20 cellular contexts compared by ENCODE assay signal in genomic region chr12:131747276-131747675, GRCh38. TPM values are rescaled to one million over a fixed set of nuclear protein-coding genes. Genes with fewer than 3 reads are reported as not detected.
DNase-seq lines count a peak whose midpoint lies in the region; ATAC-seq and TF ChIP-seq lines count a peak whose summit lies in the region.
"Had no signal": no experiment of that assay in that cellular context is flagged by ENCODE, and none has a peak within 500 bp of the region (broad histone marks: within the 10 kb centered on the region; RNA-seq: fewer than 3 reads in every experiment).

No MANE protein-coding gene starts in this region.

- TF ChIP-seq CTCF in MCF 10A (IDR thresholded peaks at IDR 0.05; ENCODE audit: unreplicated experiment) (no peak), breast epithelium (IDR thresholded peaks at IDR 0.05) (no peak)

- H3K36me3 ChIP-seq in breast epithelium, result no peaks in the 10 kb centered on the region

- no peaks in the 10 kb centered on the region for H3K4me1 ChIP-seq in breast epithelium
- H3K4me1 ChIP-seq: A549, Caco-2 had no signal

- DNase-seq in MCF 10A (ENCODE audit: unreplicated experiment), result no peak
- no peak for DNase-seq in breast epithelium (ENCODE audit: low spot score in 2 of 2)
- DNase-seq in activated naive CD8-positive, alpha-beta T cell treated with anti-CD3 and anti-CD28 coated beads, Interleukin-2, amount 50 U/mL, for 24 hours, result no peak
- peak; percentile 28 for DNase-seq in left lobe of liver (ENCODE audit: low spot score)
- no peak for DNase-seq in stimulated activated effector memory CD8-positive, alpha-beta T cell treated with anti-CD3 and anti-CD28 coated beads, Interleukin-12 subunit alpha, Interleukin-12 subunit beta, amount 100 ng/mL, for 72 hours (ENCODE audit: low spot score in 2 of 2)
- DNase-seq in DMS153 (lab: John Stamatoyannopoulos, UW), result no peak
- no peak for DNase-seq in DMS79 treated with DMSO at 0.1 percent for 48 hours (lab: John Stamatoyannopoulos, UW)
- DNase-seq: Caco-2; DMS79; GF-D8; GOT3; HFFc6; KG1; NCI-H1092 treated with DMSO at 0.1 percent for 48 hours; NCI-H1694 treated with DMSO at 0.1 percent for 48 hours; NCI-H69; NK-92 treated with Interleukin-12 subunit alpha and Interleukin-12 subunit beta, amount 100 ng/mL, for 24 hours; PC-3 had no signal

- POLR2A ChIA-PET in MCF 10A (lab: Yijun Ruan, JAX), result interaction anchor here (0.9 kb wide), 1 partner anchor 10 kb away, joined by 4 read pairs; no protein-coding TSS in a partner anchor

- no peaks in the 10 kb centered on the region for H3K9me3 ChIP-seq in breast epithelium

- H3K27me3 ChIP-seq in breast epithelium, result no peaks in the 10 kb centered on the region

- H3K27ac ChIP-seq in breast epithelium, result no peak overlapping the region
- H3K27ac ChIP-seq: A549 had no signal

- intact Hi-C loops in MCF 10A (cut with micrococcal nuclease), result no loop called here
- intact Hi-C loops in breast epithelium (cut with DNase I; ENCODE audit: low total_unique reads), result no loop called here

- no peak overlapping the region for H3K4me3 Mint-ChIP-seq in MCF 10A (ENCODE audit: unreplicated experiment)
- no peak overlapping the region for H3K4me3 Mint-ChIP-seq in activated naive CD8-positive, alpha-beta T cell treated with anti-CD3 and anti-CD28 coated beads, Interleukin-2, amount 50 U/mL, for 24 hours
- no peak overlapping the region for H3K4me3 Mint-ChIP-seq in stimulated activated effector memory CD8-positive, alpha-beta T cell treated with anti-CD3 and anti-CD28 coated beads, Interleukin-12 subunit alpha, Interleukin-12 subunit beta, amount 100 ng/mL, for 72 hours
- H3K4me3 Mint-ChIP-seq: HFFc6 had no signal

- BruUV-seq in MCF 10A (replicated peaks; lab: Mats Ljungman, UMichigan), result no TSS peak

- peak; percentile 20 for ATAC-seq in activated naive CD8-positive, alpha-beta T cell treated with anti-CD3 and anti-CD28 coated beads, Interleukin-2, amount 50 U/mL, for 24 hours
- no peak for ATAC-seq in left lobe of liver
- ATAC-seq in stimulated activated effector memory CD8-positive, alpha-beta T cell treated with anti-CD3 and anti-CD28 coated beads, Interleukin-12 subunit alpha, Interleukin-12 subunit beta, amount 100 ng/mL, for 72 hours, result no peak
- ATAC-seq in HG02970 (IDR thresholded peaks at IDR 0.05; ENCODE audit: low FRiP score, unreplicated experiment), result no peak
- ATAC-seq: A549, PC-3 had no signal

- peaks cover 85% of the 10 kb centered on the region for H3K36me3 Mint-ChIP-seq in MCF 10A (ENCODE audit: insufficient read depth, unreplicated experiment)
- H3K36me3 Mint-ChIP-seq in activated naive CD8-positive, alpha-beta T cell treated with anti-CD3 and anti-CD28 coated beads, Interleukin-2, amount 50 U/mL, for 24 hours (ENCODE audit: low read depth), result peaks cover 60% of the 10 kb centered on the region
- peaks cover 86% of the 10 kb centered on the region for H3K36me3 Mint-ChIP-seq in stimulated activated effector memory CD8-positive, alpha-beta T cell treated with anti-CD3 and anti-CD28 coated beads, Interleukin-12 subunit alpha, Interleukin-12 subunit beta, amount 100 ng/mL, for 72 hours

- H3K27ac Mint-ChIP-seq in MCF 10A (ENCODE audit: low read depth, unreplicated experiment), result peak overlapping the region; percentile 33
- no peak overlapping the region for H3K27ac Mint-ChIP-seq in activated naive CD8-positive, alpha-beta T cell treated with anti-CD3 and anti-CD28 coated beads, Interleukin-2, amount 50 U/mL, for 24 hours
- peak overlapping the region; percentile 85 for H3K27ac Mint-ChIP-seq in stimulated activated effector memory CD8-positive, alpha-beta T cell treated with anti-CD3 and anti-CD28 coated beads, Interleukin-12 subunit alpha, Interleukin-12 subunit beta, amount 100 ng/mL, for 72 hours
- H3K27ac Mint-ChIP-seq: HFFc6 had no signal

- H3K9me3 Mint-ChIP-seq in MCF 10A (ENCODE audit: unreplicated experiment), result peaks cover 7% of the 10 kb centered on the region
- H3K9me3 Mint-ChIP-seq in activated naive CD8-positive, alpha-beta T cell treated with anti-CD3 and anti-CD28 coated beads, Interleukin-2, amount 50 U/mL, for 24 hours, result peaks cover 8% of the 10 kb centered on the region
- peaks cover 2% of the 10 kb centered on the region for H3K9me3 Mint-ChIP-seq in stimulated activated effector memory CD8-positive, alpha-beta T cell treated with anti-CD3 and anti-CD28 coated beads, Interleukin-12 subunit alpha, Interleukin-12 subunit beta, amount 100 ng/mL, for 72 hours

- CTCF ChIA-PET in MCF 10A (lab: Yijun Ruan, JAX), result interaction anchor here (0.5 to 0.7 kb wide), 3 partner anchors 18 to 830 kb away, joined by 3 read pairs; no protein-coding TSS in a partner anchor

- H3K4me3 ChIP-seq in breast epithelium, result no peak overlapping the region
- H3K4me3 ChIP-seq: A549 had no signal

- TF ChIP-seq POLR2A in breast epithelium (IDR thresholded peaks at IDR 0.05), result no peak

- no peaks in the 10 kb centered on the region for H3K27me3 Mint-ChIP-seq in MCF 10A (ENCODE audit: insufficient read depth, unreplicated experiment)
- H3K27me3 Mint-ChIP-seq in activated naive CD8-positive, alpha-beta T cell treated with anti-CD3 and anti-CD28 coated beads, Interleukin-2, amount 50 U/mL, for 24 hours, result no peaks in the 10 kb centered on the region

- no peaks in the 10 kb centered on the region for H3K4me1 Mint-ChIP-seq in MCF 10A (ENCODE audit: insufficient read depth, unreplicated experiment)
- no peaks in the 10 kb centered on the region for H3K4me1 Mint-ChIP-seq in activated naive CD8-positive, alpha-beta T cell treated with anti-CD3 and anti-CD28 coated beads, Interleukin-2, amount 50 U/mL, for 24 hours
- H3K4me1 Mint-ChIP-seq in stimulated activated effector memory CD8-positive, alpha-beta T cell treated with anti-CD3 and anti-CD28 coated beads, Interleukin-12 subunit alpha, Interleukin-12 subunit beta, amount 100 ng/mL, for 72 hours, result peaks cover 22% of the 10 kb centered on the region

RNA-seq across cellular contexts. Expression of gene SFSWAP, which starts 36.4 kb away (rescaled TPM):
- total RNA-seq in MCF 10A (2022) (68.2 and 68.8 TPM in 2 replicates), breast epithelium (10 to 100 TPM; 34.9 to 54.7 (median 49.8) TPM), left lobe of liver (15.7 TPM)
